Comparison of ENCODE assay signal across 10 cellular contexts in genomic region chr21:34881894-34882371, GRCh38.
DNase-seq lines count a peak whose midpoint lies in the region; ATAC-seq and TF ChIP-seq lines count a peak whose summit lies in the region.
"Had no signal": no experiment of that assay in that cellular context is flagged by ENCODE, and none has a peak within 500 bp of the region (broad histone marks: within the 10 kb centered on the region; RNA-seq: fewer than 3 reads in every experiment).

No MANE protein-coding gene starts in this region.

- intact Hi-C loops in Calu3 (cut with micrococcal nuclease; ENCODE audit: unreplicated experiment) = loop anchor here (5.0 kb wide), 4 partner anchors 35 to 190 kb away; no protein-coding TSS in a partner anchor

- no peak for ATAC-seq in GM21515 (IDR thresholded peaks at IDR 0.05; ENCODE audit: unreplicated experiment)

- peak overlapping the region; percentile 87 for H3K4me2 ChIP-seq in OCI-LY3 (ENCODE audit: low read length)
- H3K4me2 ChIP-seq: KMS-11 had no signal

- H3K4me1 Mint-ChIP-seq in Calu3 (ENCODE audit: low read depth, unreplicated experiment) = peaks cover 34% of the 10 kb centered on the region

- H3K9me3 Mint-ChIP-seq in Calu3 (ENCODE audit: low read depth, unreplicated experiment) = no peaks in the 10 kb centered on the region

- DNase-seq in Calu3 (no peak), dedifferentiated amniotic fluid mesenchymal stem cell (ENCODE audit: extremely low spot score) (peak; percentile 86), pulmonary artery endothelial cell (ENCODE audit: low read depth, low spot score) (peak; percentile 66), SKM-1 (lab: John Stamatoyannopoulos, UW; ENCODE audit: unreplicated experiment) (no peak), cerebellar cortex (ENCODE audit: low spot score) (no peak), NCI-H2081 treated with DMSO at 0.1 percent for 48 hours (lab: John Stamatoyannopoulos, UW) (no peak)

- peak overlapping the region; percentile 87 for H3K27ac ChIP-seq in OCI-LY3 (ENCODE audit: low read length)
- H3K27ac ChIP-seq: KMS-11, VCaP had no signal

- H3K36me3 Mint-ChIP-seq in Calu3 (ENCODE audit: insufficient read depth, unreplicated experiment) = peaks cover 90% of the 10 kb centered on the region

- peaks cover 81% of the 10 kb centered on the region for H3K36me3 ChIP-seq in OCI-LY3 (replicated peaks; ENCODE audit: low read depth, low read length)

- peaks cover 100% of the 10 kb centered on the region for H3K79me2 ChIP-seq in OCI-LY3 (ENCODE audit: low read length)

- peaks cover 23% of the 10 kb centered on the region for H3K4me1 ChIP-seq in OCI-LY3 (ENCODE audit: low read length)

- peaks cover 93% of the 10 kb centered on the region for H4K20me1 ChIP-seq in OCI-LY3 (ENCODE audit: insufficient read depth, low read length)

- H3K4me3 Mint-ChIP-seq in Calu3 (ENCODE audit: low read depth, unreplicated experiment) = peak overlapping the region; percentile 65

- no peaks in the 10 kb centered on the region for H3K9me3 ChIP-seq in OCI-LY3 (ENCODE audit: insufficient read depth, low read length)

- peak overlapping the region; percentile 86 for H3K27ac Mint-ChIP-seq in Calu3 (ENCODE audit: unreplicated experiment)

- no TSS peak for BruUV-seq in Calu3 (replicated peaks; lab: Mats Ljungman, UMichigan)

- TF ChIP-seq CTCF in Calu3 (IDR thresholded peaks at IDR 0.05; ENCODE audit: unreplicated experiment) (no peak), OCI-LY3 (IDR thresholded peaks at IDR 0.05; ENCODE audit: low read depth, low read length) (no peak)

- H2AFZ ChIP-seq in OCI-LY3 (ENCODE audit: low read depth, low read length) = no peak overlapping the region

- CTCF ChIA-PET in Calu3 (lab: Charles Lee) = interaction anchor here (0.6 kb wide), 1 partner anchor 45 kb away, joined by 3 read pairs; no protein-coding TSS in a partner anchor

- peak overlapping the region; percentile 96 for H3K9ac ChIP-seq in OCI-LY3 (ENCODE audit: low read length)
- H3K9ac ChIP-seq: KMS-11 had no signal

- no peaks in the 10 kb centered on the region for H3K27me3 ChIP-seq in OCI-LY3 (ENCODE audit: low read depth, low read length)

- peak overlapping the region; percentile 98 for H3K4me3 ChIP-seq in OCI-LY3 (ENCODE audit: low read length)

- H3K27me3 Mint-ChIP-seq in Calu3 (ENCODE audit: unreplicated experiment) = no peaks in the 10 kb centered on the region

Comparison
In these comparisons a context has a peak if more than half of its experiments do, and no peak if none do; other contexts are left out.
1. DNase-seq: peak in dedifferentiated amniotic fluid mesenchymal stem cell (single experiment) and pulmonary artery endothelial cell (single experiment); none in Calu3 (single experiment), SKM-1 (single experiment), cerebellar cortex (single experiment) and NCI-H2081 treated with DMSO at 0.1 percent for 48 hours (single experiment).